ENCODE assay signal across 8 cellular contexts in the genomic region with DNA sequence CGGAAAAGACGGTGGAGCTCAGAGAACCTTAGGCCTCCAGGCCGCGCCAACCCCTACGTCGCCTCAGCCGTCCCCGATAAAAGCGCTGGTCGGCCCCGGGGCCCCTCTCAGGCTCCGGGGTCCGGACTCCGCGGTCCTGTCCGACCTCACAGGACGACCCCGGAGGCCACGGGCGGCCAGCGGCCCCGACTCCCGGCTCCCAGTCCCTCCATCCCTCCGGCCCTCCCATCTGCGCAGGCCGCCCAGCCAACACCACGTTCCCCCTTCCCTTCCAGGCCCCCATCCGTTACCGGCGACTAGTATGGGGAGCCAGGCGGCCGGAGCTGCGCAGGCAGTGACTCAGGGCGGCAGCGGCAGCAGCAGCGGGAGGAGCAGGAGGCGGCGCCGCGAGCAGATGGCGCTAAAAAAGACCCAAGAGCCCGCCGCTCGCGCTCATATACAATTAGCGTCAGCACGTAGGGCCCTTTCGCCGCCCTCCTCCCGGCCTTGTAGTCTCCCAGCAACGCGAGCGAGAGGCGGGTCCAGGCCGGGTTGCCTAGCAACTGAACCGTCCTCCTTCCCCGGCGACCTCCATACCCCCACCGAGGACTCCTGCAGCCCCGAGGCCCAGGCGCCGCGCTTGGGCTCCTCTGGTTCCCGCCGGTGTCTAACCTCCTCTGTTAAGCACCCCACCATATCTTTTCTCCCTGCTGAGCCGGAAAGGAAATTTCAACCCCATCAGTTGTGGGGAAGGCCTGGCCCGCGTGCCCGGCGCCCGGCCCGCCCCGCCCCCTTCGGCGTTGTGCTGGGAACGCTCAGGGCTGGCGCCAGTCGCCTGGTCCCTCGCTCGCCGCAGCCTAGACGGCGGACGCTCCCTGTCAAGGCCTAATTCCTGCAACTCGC. TPM values are rescaled to one million over a fixed set of nuclear protein-coding genes. Genes with fewer than 3 reads are reported as not detected.
DNase-seq lines count a peak whose midpoint lies in the region; ATAC-seq and TF ChIP-seq lines count a peak whose summit lies in the region.

A gene with protein sequence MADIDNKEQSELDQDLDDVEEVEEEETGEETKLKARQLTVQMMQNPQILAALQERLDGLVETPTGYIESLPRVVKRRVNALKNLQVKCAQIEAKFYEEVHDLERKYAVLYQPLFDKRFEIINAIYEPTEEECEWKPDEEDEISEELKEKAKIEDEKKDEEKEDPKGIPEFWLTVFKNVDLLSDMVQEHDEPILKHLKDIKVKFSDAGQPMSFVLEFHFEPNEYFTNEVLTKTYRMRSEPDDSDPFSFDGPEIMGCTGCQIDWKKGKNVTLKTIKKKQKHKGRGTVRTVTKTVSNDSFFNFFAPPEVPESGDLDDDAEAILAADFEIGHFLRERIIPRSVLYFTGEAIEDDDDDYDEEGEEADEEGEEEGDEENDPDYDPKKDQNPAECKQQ (minus strand): TSS at position 409 of the 882 bp plus-strand sequence. CDS start 10,466 bp downstream, outside the sequence.

- POLR2A ChIA-PET in PC-9 (lab: Charles Lee; ENCODE audit: unreplicated experiment) = no interaction called here

- no peaks in the 10 kb centered on the region for H3K27me3 ChIP-seq in PC-9 (ENCODE audit: insufficient read depth, low read depth)
- H3K27me3 ChIP-seq in esophagus (ENCODE audit: control insufficient read depth in 1 of 2, insufficient read depth in 2 of 2, low read length in 2 of 2) = no peaks in the 10 kb centered on the region
- H3K27me3 ChIP-seq in muscle layer of colon (ENCODE audit: control insufficient read depth in 1 of 2, insufficient read depth in 2 of 2, low read length in 2 of 2) = no peaks in the 10 kb centered on the region

- peaks cover 49% of the 10 kb centered on the region for H3K79me2 ChIP-seq in PC-9 (ENCODE audit: low read depth)

- intact Hi-C loops in PC-9 (cut with micrococcal nuclease; ENCODE audit: unreplicated experiment) = loop anchor here (1.0 to 10.0 kb wide), 4 partner anchors 73 to 370 kb away; no protein-coding TSS in a partner anchor

- peak within 1 kb of the TSS; percentile 86 for H3K27ac ChIP-seq in PC-9
- H3K27ac ChIP-seq in esophagus (ENCODE audit: low read depth in 2 of 2, low read length in 1 of 2) = peak within 1 kb of the TSS; percentile 94
- peak within 1 kb of the TSS; percentile 97 for H3K27ac ChIP-seq in muscle layer of colon (ENCODE audit: low read depth, low read length)

- H3K27ac Mint-ChIP-seq in activated T-cell treated with anti-CD3 and anti-CD28 coated beads, Interleukin-2, amount 50 U/mL, for 24 hours = peak within 1 kb of the TSS; percentile 100

- ATAC-seq in GM21619 (IDR thresholded peaks at IDR 0.05; ENCODE audit: unreplicated experiment) = peak; percentile 91

- peak within 1 kb of the TSS; percentile 98 for H3K4me2 ChIP-seq in PC-9

- peak within 1 kb of the TSS; percentile 76 for H3K9ac ChIP-seq in muscle layer of colon (ENCODE audit: low read length)

- H3K9me3 ChIP-seq in PC-9 (ENCODE audit: insufficient read depth, low read depth) (no peaks in the 10 kb centered on the region; the same call in 1 of the 2 replicates), esophagus (ENCODE audit: control insufficient read depth in 2 of 2, insufficient read depth in 1 of 2, low read depth in 1 of 2, low read length in 1 of 2) (no peaks in the 10 kb centered on the region), muscle layer of colon (ENCODE audit: low read length) (no peaks in the 10 kb centered on the region)

- DNase-seq in DMS153 (lab: John Stamatoyannopoulos, UW) (peak; percentile 95), PC-9 (peak; percentile 86 to 95)
- peak; percentile 97 for DNase-seq in Jurkat, Clone E6-1 (ENCODE audit: low read depth, low spot score)
- DNase-seq in activated T-cell treated with anti-CD3 and anti-CD28 coated beads, Interleukin-2, amount 50 U/mL, for 24 hours = peak; percentile 97
- DNase-seq in stimulated activated CD8-positive, alpha-beta memory T cell treated with anti-CD3 and anti-CD28 coated beads, Interleukin-7, amount 100 ng/mL, for 24 hours (ENCODE audit: low read depth) = peak; percentile 95

- no peaks in the 10 kb centered on the region for H3K9me3 Mint-ChIP-seq in activated T-cell treated with anti-CD3 and anti-CD28 coated beads, Interleukin-2, amount 50 U/mL, for 24 hours

- H3K4me3 ChIP-seq in Jurkat, Clone E6-1 (ENCODE audit: low read length) = peak within 1 kb of the TSS; percentile 61
- H3K4me3 ChIP-seq in PC-9 = peak within 1 kb of the TSS; percentile 98
- peak within 1 kb of the TSS; percentile 64 to 83 for H3K4me3 ChIP-seq in esophagus (ENCODE audit: low read depth in 1 of 2, low read length in 2 of 2)
- peak within 1 kb of the TSS; percentile 79 to 88 for H3K4me3 ChIP-seq in muscle layer of colon (ENCODE audit: low read depth in 1 of 2, low read length in 2 of 2)

- peaks cover 44% of the 10 kb centered on the region for H3K36me3 Mint-ChIP-seq in activated T-cell treated with anti-CD3 and anti-CD28 coated beads, Interleukin-2, amount 50 U/mL, for 24 hours (ENCODE audit: low read depth)

- no peaks in the 10 kb centered on the region for H3K9me2 ChIP-seq in PC-9 (ENCODE audit: insufficient read depth)

- CTCF ChIA-PET in PC-9 (lab: Charles Lee) = interaction anchor here (0.6 kb wide), 1 partner anchor 461 kb away, joined by 3 read pairs; no protein-coding TSS in a partner anchor

- no peak for TF ChIP-seq CTCF in PC-9 (conservative IDR thresholded peaks at IDR 0.05)

- 0% methylated on average over 73 to 85 of the region's 85 CpGs for WGBS in esophagus, 2 donors

- TSS peak; percentile 74 for BruUV-seq in PC-9 (replicated peaks; lab: Mats Ljungman, UMichigan)

- H3K4me1 Mint-ChIP-seq in activated T-cell treated with anti-CD3 and anti-CD28 coated beads, Interleukin-2, amount 50 U/mL, for 24 hours (ENCODE audit: low read depth) = peaks cover 49% of the 10 kb centered on the region

- H2AFZ ChIP-seq in PC-9 = peak within 1 kb of the TSS; percentile 88

- no peaks in the 10 kb centered on the region for H3K27me3 Mint-ChIP-seq in activated T-cell treated with anti-CD3 and anti-CD28 coated beads, Interleukin-2, amount 50 U/mL, for 24 hours

- H3K4me1 ChIP-seq in PC-9 (replicated peaks; ENCODE audit: insufficient read depth) = peaks cover 25% of the 10 kb centered on the region
- peaks cover 0 to 2% of the 10 kb centered on the region in 2 donors for H3K4me1 ChIP-seq in esophagus (ENCODE audit: control insufficient read depth in 2 of 2, insufficient read depth in 2 of 2, low read length in 1 of 2)
- H3K4me1 ChIP-seq in muscle layer of colon (ENCODE audit: insufficient read depth, low read length) = peaks cover 19% of the 10 kb centered on the region

- peak within 1 kb of the TSS; percentile 97 for H3K4me3 Mint-ChIP-seq in activated T-cell treated with anti-CD3 and anti-CD28 coated beads, Interleukin-2, amount 50 U/mL, for 24 hours

- H3F3A ChIP-seq in PC-9 (ENCODE audit: insufficient read depth, low read depth) = peaks cover 12% of the 10 kb centered on the region; the same call in 1 of the 2 replicates

- H4K20me1 ChIP-seq in PC-9 (ENCODE audit: insufficient read depth) = 0 out of 2 replicates have a peak, but pooled peaks cover 6% of the 10 kb centered on the region

- H3K36me3 ChIP-seq in PC-9 (ENCODE audit: low read depth) (peaks cover 31% of the 10 kb centered on the region), esophagus (ENCODE audit: control insufficient read depth in 2 of 2, insufficient read depth in 2 of 2, low read length in 1 of 2) (no peaks in the 10 kb centered on the region), muscle layer of colon (ENCODE audit: insufficient read depth, low read length) (no peaks in the 10 kb centered on the region)

RNA-seq across cellular contexts. Expression of the gene that starts here (rescaled TPM):
- polyA plus RNA-seq in Jurkat, Clone E6-1 (2012; ENCODE audit: insufficient read depth, insufficient read length) = 664 TPM
- total RNA-seq in PC-9 (2021) = 466 and 587 TPM in 2 replicates
- 100 to 1,000 TPM; 100 to 145 TPM for polyA plus RNA-seq in esophagus

Comparison
In these comparisons a context has a peak if more than half of its experiments do, and no peak if none do; other contexts are left out.
1. Peak in every context shown above with its lines: DNase-seq, ATAC-seq, H3K4me3 ChIP-seq and H3K27ac ChIP-seq.